In genomic region chr11:59550368-59550841, GRCh38 we compare ENCODE assay signal across 8 cellular contexts. TPM values are rescaled to one million over a fixed set of nuclear protein-coding genes. Genes with fewer than 3 reads are reported as not detected.
DNase-seq lines count a peak whose midpoint lies in the region; ATAC-seq, FAIRE-seq and TF ChIP-seq lines count a peak whose summit lies in the region.

No MANE protein-coding gene starts in this region.

- TF ChIP-seq CTCF in GM06990 (IDR thresholded peaks at IDR 0.05; ENCODE audit: insufficient read depth, low read length, poor library complexity, severe bottlenecking) (peak; percentile 71), SK-N-SH (IDR thresholded peaks at IDR 0.05) (peak; percentile 55), pancreas (IDR thresholded peaks at IDR 0.05) (peak in 2 of 4 donors; percentile 24 to 26), thyroid gland (IDR thresholded peaks at IDR 0.05) (peak; percentile 9 to 60 (median 56))

- POLR2A ChIA-PET in SK-N-SH (lab: Yijun Ruan, JAX): no interaction called here

- H3K9me3 ChIP-seq in SK-N-SH (no peaks in the 10 kb centered on the region), pancreas (no peaks in the 10 kb centered on the region), thyroid gland (no peaks in the 10 kb centered on the region)

- TF ChIP-seq RAD21 in SK-N-SH (IDR thresholded peaks at IDR 0.05; ENCODE audit: low read length): no peak

- H3K36me3 ChIP-seq in GM06990 (ENCODE audit: control insufficient read depth, insufficient read depth, low read length) (no peaks in the 10 kb centered on the region), SK-N-SH (replicated peaks in 1 of 2; ENCODE audit: control insufficient read depth in 1 of 2, insufficient read depth in 2 of 2, low read length in 1 of 2) (no peaks in the 10 kb centered on the region), pancreas (no peaks in the 10 kb centered on the region), thyroid gland (no peaks in the 10 kb centered on the region)

- H4K20me1 ChIP-seq in SK-N-SH (ENCODE audit: insufficient read depth): no peaks in the 10 kb centered on the region

- peaks cover 32% of the 10 kb centered on the region for H3K4me1 Mint-ChIP-seq in activated naive CD4-positive, alpha-beta T cell treated with anti-CD3 and anti-CD28 coated beads, Interleukin-2, amount 50 U/mL, for 24 hours

- H3K4me2 ChIP-seq in SK-N-SH: peak overlapping the region; percentile 74

- peak overlapping the region; percentile 65 for H3K4me3 ChIP-seq in GM06990 (replicated peaks; ENCODE audit: low read depth, low read length)
- H3K4me3 ChIP-seq in SK-N-SH (ENCODE audit: low read depth in 2 of 2, low read length in 1 of 2): peak overlapping the region; percentile 66 to 77
- peak overlapping the region; percentile 13 to 40 (median 34) for H3K4me3 ChIP-seq in pancreas
- H3K4me3 ChIP-seq in thyroid gland (replicated peaks in 1 of 3): peak overlapping the region in 2 of 3 donors; percentile 34 to 69

- CTCF ChIA-PET in SK-N-SH (lab: Yijun Ruan, JAX): interaction anchor here (1.3 to 4.0 kb wide), 2 partner anchors 11 to 16 kb away, joined by 4 to 17 read pairs; no protein-coding TSS in a partner anchor

- H2AFZ ChIP-seq in SK-N-SH (ENCODE audit: low read depth): peak overlapping the region; percentile 88

- no peaks in the 10 kb centered on the region for H3K9me2 ChIP-seq in SK-N-SH

- no peak for TF ChIP-seq POLR2A in thyroid gland (IDR thresholded peaks at IDR 0.05)

- no peaks in the 10 kb centered on the region for H3K27me3 ChIP-seq in GM06990 (replicated peaks; ENCODE audit: control insufficient read depth, insufficient read depth, low read length)
- H3K27me3 ChIP-seq in SK-N-SH (ENCODE audit: insufficient read depth): no peaks in the 10 kb centered on the region
- no peaks in the 10 kb centered on the region for H3K27me3 ChIP-seq in pancreas
- no peaks in the 10 kb centered on the region for H3K27me3 ChIP-seq in thyroid gland

- H3K4me3 Mint-ChIP-seq in activated naive CD4-positive, alpha-beta T cell treated with anti-CD3 and anti-CD28 coated beads, Interleukin-2, amount 50 U/mL, for 24 hours: peak overlapping the region; percentile 93

- no peaks in the 10 kb centered on the region for H3K9me3 Mint-ChIP-seq in activated naive CD4-positive, alpha-beta T cell treated with anti-CD3 and anti-CD28 coated beads, Interleukin-2, amount 50 U/mL, for 24 hours

- intact Hi-C loops in Right ventricle myocardium superior (cut with DNase I): loop anchor here (10.0 kb wide), 1 partner anchor 64 kb away; the partner anchor contains the start of gene OSBP
- intact Hi-C loops in pancreas (cut with DNase I): no loop called here
- intact Hi-C loops in thyroid gland (cut with DNase I): loop anchor here (10.0 kb wide), 2 partner anchors 64 to 114 kb away; partner anchors contain the start of genes OSBP and PATL1

- no peak for FAIRE-seq in pancreas (lab: Jason Lieb, UNC)

- TF ChIP-seq EP300 in SK-N-SH (IDR thresholded peaks at IDR 0.05; ENCODE audit: borderline replicate concordance in 1 of 2, low read depth in 1 of 2, low read length in 1 of 2): no peak

- peak overlapping the region; percentile 91 to 93 for H3K27ac ChIP-seq in SK-N-SH (ENCODE audit: low read depth in 2 of 2, low read length in 1 of 2)
- peak overlapping the region; percentile 69 to 84 (median 74) for H3K27ac ChIP-seq in pancreas
- peak overlapping the region; percentile 87 to 90 (median 89) for H3K27ac ChIP-seq in thyroid gland

- WGBS in SK-N-SH (ENCODE audit: low lambda C conversion rate): 1% methylated on average over 30 of the region's 31 CpGs
- 0 to 1% methylated on average over 31 of the region's 31 CpGs for WGBS in pancreas, 2 donors
- 0 to 10% methylated on average over 24 to 31 of the region's 31 CpGs for WGBS in thyroid gland, 2 donors

- peak overlapping the region; percentile 86 for H3K9ac ChIP-seq in SK-N-SH

- no peaks in the 10 kb centered on the region for H3K79me2 ChIP-seq in SK-N-SH (ENCODE audit: insufficient read depth)

- peaks cover 37% of the 10 kb centered on the region for H3F3A ChIP-seq in SK-N-SH (replicated peaks; ENCODE audit: insufficient read depth)

- peak; percentile 86 for ATAC-seq in HG02571 (IDR thresholded peaks at IDR 0.05; ENCODE audit: unreplicated experiment)
- peak; percentile 86 for ATAC-seq in Right ventricle myocardium superior (ENCODE audit: poor library complexity)
- ATAC-seq in pancreas: peak; percentile 80 to 92 (median 89)

- DNase-seq in GM06990 (ENCODE audit: extremely low read depth, insufficient read length) (peak; percentile 96), MV-4-11 (lab: John Stamatoyannopoulos, UW) (peak; percentile 91), SK-N-SH (peak; percentile 81), Right ventricle myocardium superior (peak; percentile 77), pancreas (peak; percentile 80 to 92 (median 86)), thyroid gland (peak; percentile 82 to 83)

- H3K36me3 Mint-ChIP-seq in activated naive CD4-positive, alpha-beta T cell treated with anti-CD3 and anti-CD28 coated beads, Interleukin-2, amount 50 U/mL, for 24 hours: peaks cover 3% of the 10 kb centered on the region

- H3K4me1 ChIP-seq in SK-N-SH (ENCODE audit: control insufficient read depth in 1 of 2, insufficient read depth in 2 of 2, low read depth in 1 of 2, low read length in 1 of 2): peaks cover 0 to 2% of the 10 kb centered on the region in 2 experiments; a peak in 2 of 4 replicates
- no peaks in the 10 kb centered on the region for H3K4me1 ChIP-seq in pancreas
- peaks cover 0 to 5% of the 10 kb centered on the region in 2 donors for H3K4me1 ChIP-seq in thyroid gland

- peaks cover 3% of the 10 kb centered on the region for H3K27me3 Mint-ChIP-seq in activated naive CD4-positive, alpha-beta T cell treated with anti-CD3 and anti-CD28 coated beads, Interleukin-2, amount 50 U/mL, for 24 hours

- peak overlapping the region; percentile 99 for H3K27ac Mint-ChIP-seq in activated naive CD4-positive, alpha-beta T cell treated with anti-CD3 and anti-CD28 coated beads, Interleukin-2, amount 50 U/mL, for 24 hours

TF ChIP-seq in SK-N-SH, 30 proteins besides CTCF, POLR2A, EP300 and RAD21 (continues in another document):
- peak; percentile 67 for TF ChIP-seq CHD2 (IDR thresholded peaks at IDR 0.05; ENCODE audit: low read length, partially characterized antibody)
- no peak for TF ChIP-seq ZBTB33 (IDR thresholded peaks at IDR 0.05; ENCODE audit: borderline replicate concordance, low read depth)
- no peak for TF ChIP-seq EZH2phosphoT487 (IDR thresholded peaks at IDR 0.05; ENCODE audit: borderline replicate concordance, low read depth)
- no peak for TF ChIP-seq RFX5 (IDR thresholded peaks at IDR 0.05; ENCODE audit: low read length)
- TF ChIP-seq MEF2A (IDR thresholded peaks at IDR 0.05; ENCODE audit: borderline replicate concordance, low read depth): no peak
- no peak for TF ChIP-seq FOXJ3 (CRISPR knock-in tag; IDR thresholded peaks at IDR 0.05)
- TF ChIP-seq TCF12 (IDR thresholded peaks at IDR 0.05): peak; percentile 34
- TF ChIP-seq MXI1 (IDR thresholded peaks at IDR 0.05; ENCODE audit: low read depth, low read length): 0 out of 2 replicates have a peak, but pooled peaks have one; percentile 0
- peak; percentile 53; the same call in 1 of the 2 replicates for TF ChIP-seq TAF1 (IDR thresholded peaks at IDR 0.05; ENCODE audit: borderline replicate concordance, low read depth, low read length)
- TF ChIP-seq NFIC (IDR thresholded peaks at IDR 0.05; ENCODE audit: borderline replicate concordance): peak; percentile 54; the same call in 1 of the 2 replicates
- TF ChIP-seq NRF1 (IDR thresholded peaks at IDR 0.05; ENCODE audit: low read depth, low read length): peak; percentile 75
- peak; percentile 39; the same call in 1 of the 2 replicates for TF ChIP-seq RXRA (IDR thresholded peaks at IDR 0.05; ENCODE audit: borderline replicate concordance, low read depth)
- TF ChIP-seq ELF1 (IDR thresholded peaks at IDR 0.05): peak; percentile 61; the same call in 1 of the 2 replicates
- peak; percentile 42; the same call in 1 of the 2 replicates for TF ChIP-seq USF1 (IDR thresholded peaks at IDR 0.05; ENCODE audit: borderline replicate concordance, low read depth)
- peak; percentile 17; the same call in 1 of the 2 replicates for TF ChIP-seq GABPA (IDR thresholded peaks at IDR 0.05; ENCODE audit: low read depth)

RNA-seq across cellular contexts. Expression of gene OR4D9, which starts 39.1 kb away (rescaled TPM):
- polyA plus RNA-seq in SK-N-SH (2012; rRNA removed) (not detected in 2 replicates), pancreas (not detected)
- not detected in 2 replicates for polyA plus RNA-seq in SK-N-SH (2012; cell fraction: cytosol; rRNA removed)
- polyA plus RNA-seq in SK-N-SH (2012; cell fraction: nucleus; rRNA removed): not detected in 2 replicates
- total RNA-seq in Right ventricle myocardium superior (not detected), pancreas (not detected), thyroid gland (not detected)

RNA-seq across cellular contexts. Expression of gene OR4D11, which starts 47.0 kb away (rescaled TPM):
- polyA plus RNA-seq in SK-N-SH (2012; rRNA removed): not detected in 2 replicates
- polyA plus RNA-seq in SK-N-SH (2012; cell fraction: cytosol; rRNA removed): not detected in 2 replicates
- not detected in 2 replicates for polyA plus RNA-seq in SK-N-SH (2012; cell fraction: nucleus; rRNA removed)
- not detected for total RNA-seq in Right ventricle myocardium superior
- not detected for total RNA-seq in pancreas
- not detected for polyA plus RNA-seq in pancreas
- not detected for total RNA-seq in thyroid gland

Comparison
In these comparisons a context has a peak if more than half of its experiments do, and no peak if none do; other contexts are left out.
1. Peak in every context shown above with its lines: DNase-seq, ATAC-seq, H3K4me3 ChIP-seq and H3K27ac ChIP-seq.
2. intact Hi-C loops: an anchor here in Right ventricle myocardium superior (10.0 kb wide) and thyroid gland (10.0 kb wide); none called in pancreas.